8 cellular contexts compared by ENCODE assay signal in genomic region chr12:116455540-116456306, GRCh38.
DNase-seq lines count a peak whose midpoint lies in the region; TF ChIP-seq lines count a peak whose summit lies in the region.

No MANE protein-coding gene starts in this region.

- H3K4me3 ChIP-seq in foreskin fibroblast (ENCODE audit: low read depth in 1 of 2, low read length in 2 of 2): peak overlapping the region; percentile 20 to 25

- in situ Hi-C loops in G401 (cut with HindIII; ENCODE audit: low sequenced_read_pairs): no loop called here

- H3K4me1 Mint-ChIP-seq in T-helper 2 cell treated with Interferon-gamma antibody and Interleukin-4, amounts not matched to agents 5 μg/mL and 100 μg/mL, for 36 hours (ENCODE audit: low read depth): peaks cover 1% of the 10 kb centered on the region

- no peak for TF ChIP-seq CTCF in foreskin fibroblast (IDR thresholded peaks at IDR 0.05; ENCODE audit: low read depth, low read length)

- H3K4me3 Mint-ChIP-seq in T-helper 2 cell treated with Interferon-gamma antibody and Interleukin-4, amounts not matched to agents 5 μg/mL and 100 μg/mL, for 36 hours: no peak overlapping the region

- H3K9me3 Mint-ChIP-seq in T-helper 2 cell treated with Interferon-gamma antibody and Interleukin-4, amounts not matched to agents 5 μg/mL and 100 μg/mL, for 36 hours: no peaks in the 10 kb centered on the region

- no peak overlapping the region for H3K27ac Mint-ChIP-seq in T-helper 2 cell treated with Interferon-gamma antibody and Interleukin-4, amounts not matched to agents 5 μg/mL and 100 μg/mL, for 36 hours

- H3K36me3 Mint-ChIP-seq in T-helper 2 cell treated with Interferon-gamma antibody and Interleukin-4, amounts not matched to agents 5 μg/mL and 100 μg/mL, for 36 hours (ENCODE audit: low read depth): no peaks in the 10 kb centered on the region

- peaks cover 2% of the 10 kb centered on the region for H3K27me3 Mint-ChIP-seq in T-helper 2 cell treated with Interferon-gamma antibody and Interleukin-4, amounts not matched to agents 5 μg/mL and 100 μg/mL, for 36 hours (ENCODE audit: low read depth)

- DNase-seq in G401 (ENCODE audit: low spot score): peak; percentile 41
- peak; percentile 37 for DNase-seq in RKO (ENCODE audit: low spot score)
- DNase-seq in foreskin fibroblast: peak; percentile 86 to 93
- peak; percentile 20 for DNase-seq in pons (ENCODE audit: low spot score)
- no peak for DNase-seq in T-helper 2 cell treated with Interferon-gamma antibody and Interleukin-4, amounts not matched to agents 5 μg/mL and 100 μg/mL, for 36 hours (ENCODE audit: low spot score)
- no peak for DNase-seq in GM19240 (ENCODE audit: insufficient read length, low spot score)
- DNase-seq in COR-L47 (lab: John Stamatoyannopoulos, UW): no peak
- no peak for DNase-seq in OCI-M2 (lab: John Stamatoyannopoulos, UW; ENCODE audit: unreplicated experiment)

Comparison
In these comparisons a context has a peak if more than half of its experiments do, and no peak if none do; other contexts are left out.
1. DNase-seq: peak in G401 (single experiment), RKO (single experiment), foreskin fibroblast (2 of 2) and pons (single experiment); none in T-helper 2 cell treated with Interferon-gamma antibody and Interleukin-4, amounts not matched to agents 5 μg/mL and 100 μg/mL, for 36 hours (single experiment), GM19240 (single experiment), COR-L47 (single experiment) and OCI-M2 (single experiment).